Comparison of ENCODE assay signal across 11 cellular contexts in genomic region chr17:6786618-6787017, GRCh38.
A peak's percentile ranks its signal among the peaks of the same experiment; 100 is the strongest.
DNase-seq lines count a peak whose midpoint lies in the region; TF ChIP-seq lines count a peak whose summit lies in the region.
"Had no signal": no experiment of that assay in that cellular context is flagged by ENCODE, and none has a peak within 500 bp of the region (broad histone marks: within the 10 kb centered on the region; RNA-seq: fewer than 3 reads in every experiment).

No MANE protein-coding gene starts in this region.

- DNase-seq in HCEC 1CT: peak; percentile 74
- DNase-seq in astrocyte of the hippocampus (ENCODE audit: low read depth, low spot score): peak; percentile 55
- peak; percentile 61 to 76 for DNase-seq in foreskin fibroblast
- peak; percentile 42 for DNase-seq in superior temporal gyrus (ENCODE audit: extremely low spot score)
- no peak for DNase-seq in NCI-H82 treated with DMSO at 0.1 percent for 48 hours (lab: John Stamatoyannopoulos, UW; ENCODE audit: unreplicated experiment)
- DNase-seq in NOMO-1 treated with dmso at 0.1 percent for 144 hours (lab: John Stamatoyannopoulos, UW; ENCODE audit: unreplicated experiment): no peak
- DNase-seq in activated CD4-positive, alpha-beta T cell treated with anti-CD3 and anti-CD28 coated beads, Interleukin-2, amount 50 U/mL, for 48 hours: no peak
- DNase-seq: H9, MV-4-11, NCI-H446, thyroid gland had no signal

- H3K4me3 ChIP-seq in foreskin fibroblast (ENCODE audit: low read depth in 1 of 2, low read length in 2 of 2): no peak overlapping the region
- H3K4me3 ChIP-seq: thyroid gland had no signal

- TF ChIP-seq CTCF in foreskin fibroblast (IDR thresholded peaks at IDR 0.05; ENCODE audit: low read depth, low read length): no peak

Comparison
In these comparisons a context has a peak if more than half of its experiments do, and no peak if none do; other contexts are left out.
1. DNase-seq: peak in HCEC 1CT (single experiment), astrocyte of the hippocampus (single experiment), foreskin fibroblast (2 of 2) and superior temporal gyrus (single experiment); none in NCI-H82 treated with DMSO at 0.1 percent for 48 hours (single experiment), NOMO-1 treated with dmso at 0.1 percent for 144 hours (single experiment) and activated CD4-positive, alpha-beta T cell treated with anti-CD3 and anti-CD28 coated beads, Interleukin-2, amount 50 U/mL, for 48 hours (0 of 2).